In genomic region chr2:95349568-95350319, GRCh38 we compare ENCODE assay signal across 16 cellular contexts. TPM values are rescaled to one million over a fixed set of nuclear protein-coding genes. Genes with fewer than 3 reads are reported as not detected.
DNase-seq lines count a peak whose midpoint lies in the region; ATAC-seq, FAIRE-seq and TF ChIP-seq lines count a peak whose summit lies in the region.
"Had no signal": no experiment of that assay in that cellular context is flagged by ENCODE, and none has a peak within 500 bp of the region (broad histone marks: within the 10 kb centered on the region; RNA-seq: fewer than 3 reads in every experiment).

No MANE protein-coding gene starts in this region.

- H3K27ac ChIP-seq in H9 (ENCODE audit: insufficient read length, low read depth, low read length) (no peak overlapping the region), left lung (no peak overlapping the region), tibial artery (no peak overlapping the region)
- H3K27ac ChIP-seq: BLaER1, GM23248, SJSA1 had no signal

- H3K14ac ChIP-seq in H9 (ENCODE audit: insufficient read depth, low read length) = no peak overlapping the region

- no peak overlapping the region for H4K8ac ChIP-seq in H9 (replicated peaks; ENCODE audit: insufficient read length, low read depth, low read length)

- no peak overlapping the region for H3K4me3 Mint-ChIP-seq in H9

- H3K56ac ChIP-seq in H9 (ENCODE audit: insufficient read length, low read depth, low read length) = no peak overlapping the region

- H3K9me3 ChIP-seq in H9 (ENCODE audit: control insufficient read depth, low read depth, low read length) = no peaks in the 10 kb centered on the region
- H3K9me3 ChIP-seq in left lung = no peaks in the 10 kb centered on the region
- no peaks in the 10 kb centered on the region for H3K9me3 ChIP-seq in tibial artery
- H3K9me3 ChIP-seq in BE2C = no peaks in the 10 kb centered on the region
- H3K9me3 ChIP-seq: BLaER1, SJSA1 had no signal

- no peak overlapping the region for H2BK15ac ChIP-seq in H9 (ENCODE audit: low read depth, low read length)

- no peaks in the 10 kb centered on the region for H3K36me3 ChIP-seq in left lung
- no peaks in the 10 kb centered on the region for H3K36me3 ChIP-seq in tibial artery
- no peaks in the 10 kb centered on the region for H3K36me3 ChIP-seq in BE2C
- H3K36me3 ChIP-seq: BLaER1, SJSA1 had no signal

- no peaks in the 10 kb centered on the region for H3K9me3 Mint-ChIP-seq in H9

- no peaks in the 10 kb centered on the region for H4K20me1 ChIP-seq in H9 (ENCODE audit: control insufficient read depth, insufficient read depth, insufficient read length)

- TF ChIP-seq CTCF in H9 (conservative IDR thresholded peaks at IDR 0.05) (no peak), left lung (IDR thresholded peaks at IDR 0.05) (no peak), tibial artery (IDR thresholded peaks at IDR 0.05) (no peak), BE2C (IDR thresholded peaks at IDR 0.05; ENCODE audit: low read depth, low read length) (no peak)

- no peak overlapping the region for H2AK5ac ChIP-seq in H9 (ENCODE audit: insufficient read length, low read length)

- H3K36me3 Mint-ChIP-seq in H9 (ENCODE audit: insufficient read depth in 1 of 3, low read depth in 3 of 3) = no peaks in the 10 kb centered on the region

- no peak overlapping the region for H2BK20ac ChIP-seq in H9 (ENCODE audit: low read depth, low read length, poor library complexity, severe bottlenecking)

- H3K4me1 ChIP-seq in H9 (ENCODE audit: insufficient read depth, low read length) (no peaks in the 10 kb centered on the region), left lung (peaks cover 0 to 20% of the 10 kb centered on the region in 2 donors), tibial artery (peaks cover 0 to 17% (median 14%) of the 10 kb centered on the region in 4 donors), BE2C (no peaks in the 10 kb centered on the region)

- H3K27me3 ChIP-seq in H9 (ENCODE audit: insufficient read depth, low read length) = peaks cover 10% of the 10 kb centered on the region; the same call in 1 of the 2 replicates
- peaks cover 7 to 50% of the 10 kb centered on the region in 2 donors for H3K27me3 ChIP-seq in left lung
- H3K27me3 ChIP-seq in tibial artery = no peaks in the 10 kb centered on the region
- H3K27me3 ChIP-seq in BE2C = peaks cover 26% of the 10 kb centered on the region

- no peak overlapping the region for H3K4ac ChIP-seq in H9 (ENCODE audit: low read depth, low read length)

- H2AFZ ChIP-seq in H9 (ENCODE audit: low read length) = no peak overlapping the region
- H2AFZ ChIP-seq: GM23248 had no signal

- H2BK120ac ChIP-seq in H9 (ENCODE audit: low read depth, low read length, poor library complexity, severe bottlenecking) = no peak overlapping the region

- no peaks in the 10 kb centered on the region for H3K79me1 ChIP-seq in H9 (ENCODE audit: insufficient read depth, low read depth, low read length, poor library complexity, severe bottlenecking)

- H3K9ac ChIP-seq in H9 (ENCODE audit: extremely low read depth, insufficient read length, low read length) = no peak overlapping the region
- H3K9ac ChIP-seq: BLaER1, GM23248 had no signal

- no peak for FAIRE-seq in frontal cortex (lab: Jason Lieb, UNC)
- FAIRE-seq: HepG2, RCC 7860 had no signal

- peaks cover 7% of the 10 kb centered on the region for H3K23me2 ChIP-seq in H9 (ENCODE audit: insufficient read length, low read depth, low read length, poor library complexity, severe bottlenecking)

- WGBS in H9 (ENCODE audit: extremely low coverage, insufficient read length, low lambda C conversion rate) = no CpG with 5 or more reads among the region's 12 CpGs

- no peak overlapping the region for H2BK12ac ChIP-seq in H9 (ENCODE audit: insufficient read length, low read depth, low read length)

- H2BK5ac ChIP-seq in H9 (ENCODE audit: insufficient read length, low read length) = no peak overlapping the region

- no peak for ATAC-seq in left lung
- ATAC-seq: HepG2 had no signal

- H4K91ac ChIP-seq in H9 (ENCODE audit: insufficient read length, low read depth, low read length) = no peak overlapping the region

- DNase-seq in H9 (peak; percentile 15), OCI-M1 (lab: John Stamatoyannopoulos, UW) (peak; percentile 3), left lung (peak; percentile 17 to 43), tibial artery (peak; percentile 12 to 53), BE2C (no peak), frontal cortex (ENCODE audit: low spot score in 2 of 2) (no peak), NCI-H69 (lab: John Stamatoyannopoulos, UW) (no peak)
- DNase-seq: MM.1S, NCI-H1105 treated with DMSO at 0.1 percent for 48 hours, NCI-H187, NCI-H2171 had no signal

- H3K27ac Mint-ChIP-seq in H9 = no peak overlapping the region

- H3K23ac ChIP-seq in H9 (ENCODE audit: insufficient read length, low read depth, low read length) = no peak overlapping the region

- H3K79me2 ChIP-seq in H9 (ENCODE audit: insufficient read depth, low read length) = no peaks in the 10 kb centered on the region

- no peak overlapping the region for H3K4me3 ChIP-seq in left lung
- no peak overlapping the region for H3K4me3 ChIP-seq in tibial artery
- no peak overlapping the region for H3K4me3 ChIP-seq in BE2C (ENCODE audit: low read depth, low read length)
- H3K4me3 ChIP-seq: BLaER1, GM23248, SJSA1 had no signal

- no peaks in the 10 kb centered on the region for H3K4me1 Mint-ChIP-seq in H9

- intact Hi-C loops in left lung (cut with DNase I) = no loop called here
- intact Hi-C loops in tibial artery (cut with DNase I; ENCODE audit: low total_unique reads) = loop anchor here (5.0 kb wide), 1 partner anchor 53 kb away; the partner anchor contains the start of gene FAHD2A

- peaks cover 57% of the 10 kb centered on the region for H3K27me3 Mint-ChIP-seq in H9 (ENCODE audit: low read depth)

- no peak overlapping the region for H3K4me2 ChIP-seq in H9 (ENCODE audit: insufficient read depth, insufficient read length, low read length)
- H3K4me2 ChIP-seq: BLaER1 had no signal

- no peak overlapping the region for H3T11ph ChIP-seq in H9 (ENCODE audit: low read length)

- no peak overlapping the region for H4K5ac ChIP-seq in H9 (ENCODE audit: insufficient read length, low read depth, low read length)

- no peak overlapping the region for H3K18ac ChIP-seq in H9 (ENCODE audit: insufficient read length, low read depth, low read length)

RNA-seq across cellular contexts. Expression of gene KCNIP3, which starts 52.6 kb away (rescaled TPM):
- 1.5 TPM in 2 replicates for total RNA-seq in H9 (2021)
- 1 to 10 TPM; 3.2 to 4.5 TPM for total RNA-seq in left lung
- not detected for polyA plus RNA-seq in BE2C (2012; ENCODE audit: insufficient read depth, insufficient read length, low read depth)
- 4.9 TPM for total RNA-seq in frontal cortex
- total RNA-seq: HepG2 had no signal
- polyA plus RNA-seq: HepG2 had no signal

RNA-seq across cellular contexts. Expression of gene FAHD2A, which starts 52.8 kb away (rescaled TPM):
- total RNA-seq in H9 (2021) (36.9 and 39.8 TPM in 2 replicates), left lung (10 to 100 TPM; 23.6 to 26.8 TPM), frontal cortex (5.7 TPM)
- polyA plus RNA-seq in BE2C (2012; ENCODE audit: insufficient read depth, insufficient read length, low read depth) = 8.2 TPM

Comparison
In these comparisons a context has a peak if more than half of its experiments do, and no peak if none do; other contexts are left out.
1. DNase-seq: peak in H9 (single experiment), OCI-M1 (single experiment), left lung (2 of 2) and tibial artery (2 of 2); none in BE2C (single experiment), frontal cortex (0 of 2) and NCI-H69 (single experiment).